8 cellular contexts compared by ENCODE assay signal in the genomic region with DNA sequence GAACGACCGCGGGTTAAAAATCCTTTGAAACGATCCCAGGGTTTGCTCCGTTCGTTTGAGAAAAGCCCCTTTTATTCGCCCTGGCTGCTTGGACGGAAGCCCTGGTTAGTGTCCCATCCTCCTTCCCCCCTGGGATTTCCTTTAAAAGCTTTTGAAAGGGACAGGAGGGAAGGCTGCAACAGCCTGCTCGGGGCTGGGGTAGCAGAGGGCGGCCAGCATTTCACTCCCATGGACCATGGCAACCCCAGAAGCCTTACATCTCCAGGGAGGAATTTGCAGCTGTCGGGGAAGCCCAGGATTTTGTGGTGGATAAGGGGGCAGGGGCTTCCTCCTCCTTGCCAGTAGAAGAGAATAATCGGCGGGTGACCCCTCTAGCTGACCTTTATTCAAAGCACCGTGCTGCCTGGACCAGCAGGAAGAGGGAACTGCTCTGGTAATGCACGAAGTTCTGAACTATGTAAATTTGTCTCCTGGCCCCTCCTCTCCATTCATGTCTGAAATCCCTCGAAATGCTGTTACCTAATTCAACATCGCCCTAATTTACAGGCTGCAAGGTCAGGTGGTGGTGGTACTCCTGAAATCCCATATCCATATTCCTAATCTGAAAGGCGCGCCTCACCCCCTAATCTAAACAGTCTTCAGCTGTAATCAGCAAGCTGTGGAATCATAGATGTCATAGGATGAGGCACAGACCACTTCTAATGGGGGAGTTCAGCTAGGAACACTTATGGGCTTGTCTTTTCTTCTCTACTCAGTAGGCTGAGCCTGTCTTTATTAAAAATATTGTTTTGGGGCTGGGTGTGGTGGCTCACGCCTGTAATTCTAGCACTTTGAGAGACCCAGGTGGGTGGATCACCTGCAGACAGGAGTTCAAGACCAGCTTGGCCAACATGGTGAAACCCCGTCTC. TPM values are rescaled to one million over a fixed set of nuclear protein-coding genes. Genes with fewer than 3 reads are reported as not detected.
DNase-seq lines count a peak whose midpoint lies in the region; ATAC-seq, FAIRE-seq and TF ChIP-seq lines count a peak whose summit lies in the region.

No MANE protein-coding gene starts in this region.

- TF ChIP-seq EP300 in upper lobe of left lung (IDR thresholded peaks at IDR 0.05): no peak

- H3K27ac Mint-ChIP-seq in mesothelial cell of epicardium: peak overlapping the region; percentile 98

- TF ChIP-seq POLR2A in upper lobe of left lung (IDR thresholded peaks at IDR 0.05): peak in 2 of 4 donors; percentile 11 to 29

- H2AFZ ChIP-seq in GM23248: peak overlapping the region; percentile 82

- no peaks in the 10 kb centered on the region for H3K36me3 Mint-ChIP-seq in mesothelial cell of epicardium

- no peaks in the 10 kb centered on the region for H3K27me3 Mint-ChIP-seq in mesothelial cell of epicardium (ENCODE audit: low read depth)

- H3K4me1 ChIP-seq in GM23248 (ENCODE audit: insufficient read depth) (peaks cover 29% of the 10 kb centered on the region), SJCRH30 (peaks cover 9% of the 10 kb centered on the region), ectodermal cell (ENCODE audit: control insufficient read depth, insufficient read depth, low read length) (peaks cover 12% of the 10 kb centered on the region), upper lobe of left lung (peaks cover 24 to 29% (median 26%) of the 10 kb centered on the region in 4 donors)

- CTCF ChIA-PET in BJ (lab: Yijun Ruan, JAX): interaction anchor here (0.6 to 3.8 kb wide), 6 partner anchors 12 to 153 kb away, joined by 3 to 15 read pairs (median 4); no protein-coding TSS in a partner anchor

- in situ Hi-C loops in GM23248 (cut with MboI): no loop called here

- ATAC-seq in upper lobe of left lung (ENCODE audit: low FRiP score in 2 of 2) (peak in 1 of 2 donors; percentile 20), HG03460 (IDR thresholded peaks at IDR 0.05; ENCODE audit: unreplicated experiment) (no peak)

- H3K4me3 ChIP-seq in BJ (ENCODE audit: low read depth, low read length) (peak overlapping the region; percentile 56), GM23248 (peak overlapping the region; percentile 73), SJCRH30 (peak overlapping the region; percentile 91), ectodermal cell (ENCODE audit: insufficient read depth, low read depth, low read length) (peak overlapping the region; percentile 62), upper lobe of left lung (peak overlapping the region; percentile 25 to 93 (median 79))

- peak overlapping the region; percentile 89 for H3K4me3 Mint-ChIP-seq in mesothelial cell of epicardium

- WGBS in GM23248 (ENCODE audit: low coverage in 1 of 2, low lambda C conversion rate in 2 of 2, missing lambda C conversion rate in 2 of 2), 2 experiments: 22 to 24% methylated on average over 21 of the region's 21 CpGs
- WGBS in ectodermal cell, 2 experiments: 17 to 19% methylated on average over 21 of the region's 21 CpGs
- 17% methylated on average over 19 to 21 of the region's 21 CpGs for WGBS in upper lobe of left lung, 2 donors

- peaks cover 20% of the 10 kb centered on the region for H3F3A ChIP-seq in GM23248 (ENCODE audit: insufficient read depth)

- no peaks in the 10 kb centered on the region for H3K36me3 ChIP-seq in BJ (ENCODE audit: control insufficient read depth, insufficient read depth, low read length)
- H3K36me3 ChIP-seq in GM23248 (ENCODE audit: low read depth): no peaks in the 10 kb centered on the region
- H3K36me3 ChIP-seq in SJCRH30: no peaks in the 10 kb centered on the region
- H3K36me3 ChIP-seq in ectodermal cell (ENCODE audit: control insufficient read depth, insufficient read depth, low read length): no peaks in the 10 kb centered on the region
- no peaks in the 10 kb centered on the region for H3K36me3 ChIP-seq in upper lobe of left lung

- H3K27ac ChIP-seq in GM23248 (peak overlapping the region; percentile 79), SJCRH30 (peak overlapping the region; percentile 93), ectodermal cell (ENCODE audit: insufficient read depth, low read depth, low read length, poor library complexity, severe bottlenecking) (peak overlapping the region; percentile 99), upper lobe of left lung (peak overlapping the region; percentile 86 to 99 (median 93))

- no peaks in the 10 kb centered on the region for H3K9me2 ChIP-seq in GM23248 (ENCODE audit: insufficient read depth)

- no peak for DNase-seq in BJ (ENCODE audit: low read depth)
- peak; percentile 47 for DNase-seq in GM23248
- peak; percentile 93 for DNase-seq in SJCRH30
- DNase-seq in mesothelial cell of epicardium (ENCODE audit: low spot score in 2 of 2, unreplicated experiment in 2 of 2): peak in 1 of 2 experiments; percentile 46
- peak in 1 of 2 donors; percentile 33 for DNase-seq in upper lobe of left lung
- DNase-seq in D721Med (ENCODE audit: insufficient read length, low spot score): no peak

- peak overlapping the region; percentile 81 for H3K4me2 ChIP-seq in GM23248 (ENCODE audit: unreplicated experiment)

- no peaks in the 10 kb centered on the region for H3K9me3 Mint-ChIP-seq in mesothelial cell of epicardium

- peaks cover 24% of the 10 kb centered on the region for H3K4me1 Mint-ChIP-seq in mesothelial cell of epicardium

- H3K79me2 ChIP-seq in GM23248 (ENCODE audit: insufficient read depth): peaks cover 31% of the 10 kb centered on the region

- no peak for FAIRE-seq in D721Med (lab: Jason Lieb, UNC)

- no peak for TF ChIP-seq CTCF in BJ (IDR thresholded peaks at IDR 0.05; ENCODE audit: insufficient read depth, low read depth, low read length)
- TF ChIP-seq CTCF in mesothelial cell of epicardium (IDR thresholded peaks at IDR 0.05; ENCODE audit: unreplicated experiment): no peak
- no peak for TF ChIP-seq CTCF in upper lobe of left lung (IDR thresholded peaks at IDR 0.05)
- no peak for TF ChIP-seq CTCF in D721Med (IDR thresholded peaks at IDR 0.05; ENCODE audit: insufficient read depth, missing control alignments)

- H3K9me3 ChIP-seq in GM23248 (ENCODE audit: low read depth) (no peaks in the 10 kb centered on the region), SJCRH30 (replicated peaks) (no peaks in the 10 kb centered on the region), ectodermal cell (ENCODE audit: control insufficient read depth, low read length) (no peaks in the 10 kb centered on the region), upper lobe of left lung (no peaks in the 10 kb centered on the region)

- no peaks in the 10 kb centered on the region for H3K27me3 ChIP-seq in BJ (ENCODE audit: control insufficient read depth, insufficient read depth, low read length)
- no peaks in the 10 kb centered on the region for H3K27me3 ChIP-seq in GM23248 (replicated peaks; ENCODE audit: insufficient read depth)
- H3K27me3 ChIP-seq in SJCRH30: no peaks in the 10 kb centered on the region
- H3K27me3 ChIP-seq in ectodermal cell (ENCODE audit: control insufficient read depth, insufficient read depth, low read length, poor library complexity, severe bottlenecking): no peaks in the 10 kb centered on the region
- no peaks in the 10 kb centered on the region for H3K27me3 ChIP-seq in upper lobe of left lung

- H3K9ac ChIP-seq in GM23248: peak overlapping the region; percentile 84

- POLR2A ChIA-PET in BJ (lab: Charles Lee): interaction anchor here (0.5 kb wide), 1 partner anchor 92 kb away, joined by 4 read pairs; no protein-coding TSS in a partner anchor

- no peaks in the 10 kb centered on the region for H4K20me1 ChIP-seq in GM23248 (ENCODE audit: insufficient read depth)

RNA-seq across cellular contexts. Expression of gene CLIP1, which starts 1.0 kb away (rescaled TPM):
- polyA plus RNA-seq in BJ (2011; rRNA removed) (81.2 and 104 TPM in 2 replicates), GM23248 (2016; fragmentation: Nextera tagmentation; extraction: Ambion mirVana) (74.5 and 77.8 TPM in 2 replicates)
- polyA minus RNA-seq in BJ (2011; rRNA and poly(A)+ RNA removed): 93.1 and 128 TPM in 2 replicates
- 52.5 and 61.7 TPM in 2 replicates for total RNA-seq in GM23248 (2014; rRNA removed; shearing (Covaris generic))
- 17.2 and 18.0 TPM in 2 replicates for total RNA-seq in SJCRH30 (2014; rRNA removed; shearing (Covaris generic))
- 59.5 TPM for polyA plus RNA-seq in ectodermal cell (2013, experiment 1 of 4)
- 54.5 TPM for polyA plus RNA-seq in ectodermal cell (2013, experiment 2 of 4)
- 37.0 TPM for polyA plus RNA-seq in ectodermal cell (2013, experiment 3 of 4)
- polyA plus RNA-seq in ectodermal cell (2013, experiment 4 of 4): 43.8 TPM
- total RNA-seq in mesothelial cell of epicardium (58.9 to 65.2 TPM (median 61.9 TPM) in 3 replicates), upper lobe of left lung (100 to 1,000 TPM in 4 of 6 donors, 10 to 100 TPM in 2; 78.4 to 152 (median 104) TPM)

Comparison
In these comparisons a context has a peak if more than half of its experiments do, and no peak if none do; other contexts are left out.
1. DNase-seq: peak in GM23248 (single experiment) and SJCRH30 (2 of 2); none in BJ (single experiment) and D721Med (single experiment).
2. Peak in every context shown above with its lines, with median percentiles within 50 percentile points of each other: H3K4me3 ChIP-seq and H3K27ac ChIP-seq.